ENCODE assay signal across 1 cellular context in the genomic region with DNA sequence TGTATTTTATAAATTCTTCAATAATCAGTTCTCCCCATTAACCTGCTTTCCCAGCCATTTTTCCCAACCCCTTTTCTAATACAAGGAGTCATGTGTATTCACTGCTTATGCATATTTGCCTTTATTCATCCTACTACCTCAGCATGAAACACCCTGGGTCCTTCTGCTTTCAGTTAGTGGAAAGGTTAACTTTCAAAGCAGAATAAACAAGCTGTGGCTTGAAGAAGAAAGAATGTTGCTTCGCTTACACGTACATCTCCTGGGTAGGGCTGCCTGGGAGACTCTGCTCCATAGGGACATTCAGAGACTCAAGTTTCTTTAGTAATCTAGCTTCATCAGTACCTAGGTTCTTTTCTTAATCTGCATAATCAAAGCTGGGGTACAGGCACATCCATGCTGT.
TF ChIP-seq lines count a peak whose summit lies in the region.

No MANE protein-coding gene starts in this region.

TF ChIP-seq in GM23338, 12 proteins besides CTCF, POLR2A, EP300 and RAD21 (continued from another document):
- TF ChIP-seq ZNF462 (CRISPR knock-in tag; IDR thresholded peaks at IDR 0.05), result no peak
- no peak for TF ChIP-seq JUNB (IDR thresholded peaks at IDR 0.05; ENCODE audit: unreplicated experiment)
- no peak for TF ChIP-seq EZH2 (IDR thresholded peaks at IDR 0.05; ENCODE audit: low read depth, unreplicated experiment)
- TF ChIP-seq, protein P1, sequence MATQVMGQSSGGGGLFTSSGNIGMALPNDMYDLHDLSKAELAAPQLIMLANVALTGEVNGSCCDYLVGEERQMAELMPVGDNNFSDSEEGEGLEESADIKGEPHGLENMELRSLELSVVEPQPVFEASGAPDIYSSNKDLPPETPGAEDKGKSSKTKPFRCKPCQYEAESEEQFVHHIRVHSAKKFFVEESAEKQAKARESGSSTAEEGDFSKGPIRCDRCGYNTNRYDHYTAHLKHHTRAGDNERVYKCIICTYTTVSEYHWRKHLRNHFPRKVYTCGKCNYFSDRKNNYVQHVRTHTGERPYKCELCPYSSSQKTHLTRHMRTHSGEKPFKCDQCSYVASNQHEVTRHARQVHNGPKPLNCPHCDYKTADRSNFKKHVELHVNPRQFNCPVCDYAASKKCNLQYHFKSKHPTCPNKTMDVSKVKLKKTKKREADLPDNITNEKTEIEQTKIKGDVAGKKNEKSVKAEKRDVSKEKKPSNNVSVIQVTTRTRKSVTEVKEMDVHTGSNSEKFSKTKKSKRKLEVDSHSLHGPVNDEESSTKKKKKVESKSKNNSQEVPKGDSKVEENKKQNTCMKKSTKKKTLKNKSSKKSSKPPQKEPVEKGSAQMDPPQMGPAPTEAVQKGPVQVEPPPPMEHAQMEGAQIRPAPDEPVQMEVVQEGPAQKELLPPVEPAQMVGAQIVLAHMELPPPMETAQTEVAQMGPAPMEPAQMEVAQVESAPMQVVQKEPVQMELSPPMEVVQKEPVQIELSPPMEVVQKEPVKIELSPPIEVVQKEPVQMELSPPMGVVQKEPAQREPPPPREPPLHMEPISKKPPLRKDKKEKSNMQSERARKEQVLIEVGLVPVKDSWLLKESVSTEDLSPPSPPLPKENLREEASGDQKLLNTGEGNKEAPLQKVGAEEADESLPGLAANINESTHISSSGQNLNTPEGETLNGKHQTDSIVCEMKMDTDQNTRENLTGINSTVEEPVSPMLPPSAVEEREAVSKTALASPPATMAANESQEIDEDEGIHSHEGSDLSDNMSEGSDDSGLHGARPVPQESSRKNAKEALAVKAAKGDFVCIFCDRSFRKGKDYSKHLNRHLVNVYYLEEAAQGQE (IDR thresholded peaks at IDR 0.05; ENCODE audit: unreplicated experiment), result no peak
- no peak for TF ChIP-seq ETS1 (IDR thresholded peaks at IDR 0.05)
TF ChIP-seq in GM23338: peak in this region for 0.
